Comparison of ENCODE assay signal across 1 cellular context in genomic region chr2:169393068-169393590, GRCh38.
TF ChIP-seq lines count a peak whose summit lies in the region.

No MANE protein-coding gene starts in this region.

TF ChIP-seq in GM23338, 12 proteins besides CTCF, POLR2A, EP300 and RAD21 (continued from another document):
- TF ChIP-seq, protein P1, sequence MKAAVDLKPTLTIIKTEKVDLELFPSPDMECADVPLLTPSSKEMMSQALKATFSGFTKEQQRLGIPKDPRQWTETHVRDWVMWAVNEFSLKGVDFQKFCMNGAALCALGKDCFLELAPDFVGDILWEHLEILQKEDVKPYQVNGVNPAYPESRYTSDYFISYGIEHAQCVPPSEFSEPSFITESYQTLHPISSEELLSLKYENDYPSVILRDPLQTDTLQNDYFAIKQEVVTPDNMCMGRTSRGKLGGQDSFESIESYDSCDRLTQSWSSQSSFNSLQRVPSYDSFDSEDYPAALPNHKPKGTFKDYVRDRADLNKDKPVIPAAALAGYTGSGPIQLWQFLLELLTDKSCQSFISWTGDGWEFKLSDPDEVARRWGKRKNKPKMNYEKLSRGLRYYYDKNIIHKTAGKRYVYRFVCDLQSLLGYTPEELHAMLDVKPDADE (IDR thresholded peaks at IDR 0.05): no peak
- TF ChIP-seq NANOG (IDR thresholded peaks at IDR 0.05; ENCODE audit: borderline replicate concordance): no peak
- TF ChIP-seq, protein P2, sequence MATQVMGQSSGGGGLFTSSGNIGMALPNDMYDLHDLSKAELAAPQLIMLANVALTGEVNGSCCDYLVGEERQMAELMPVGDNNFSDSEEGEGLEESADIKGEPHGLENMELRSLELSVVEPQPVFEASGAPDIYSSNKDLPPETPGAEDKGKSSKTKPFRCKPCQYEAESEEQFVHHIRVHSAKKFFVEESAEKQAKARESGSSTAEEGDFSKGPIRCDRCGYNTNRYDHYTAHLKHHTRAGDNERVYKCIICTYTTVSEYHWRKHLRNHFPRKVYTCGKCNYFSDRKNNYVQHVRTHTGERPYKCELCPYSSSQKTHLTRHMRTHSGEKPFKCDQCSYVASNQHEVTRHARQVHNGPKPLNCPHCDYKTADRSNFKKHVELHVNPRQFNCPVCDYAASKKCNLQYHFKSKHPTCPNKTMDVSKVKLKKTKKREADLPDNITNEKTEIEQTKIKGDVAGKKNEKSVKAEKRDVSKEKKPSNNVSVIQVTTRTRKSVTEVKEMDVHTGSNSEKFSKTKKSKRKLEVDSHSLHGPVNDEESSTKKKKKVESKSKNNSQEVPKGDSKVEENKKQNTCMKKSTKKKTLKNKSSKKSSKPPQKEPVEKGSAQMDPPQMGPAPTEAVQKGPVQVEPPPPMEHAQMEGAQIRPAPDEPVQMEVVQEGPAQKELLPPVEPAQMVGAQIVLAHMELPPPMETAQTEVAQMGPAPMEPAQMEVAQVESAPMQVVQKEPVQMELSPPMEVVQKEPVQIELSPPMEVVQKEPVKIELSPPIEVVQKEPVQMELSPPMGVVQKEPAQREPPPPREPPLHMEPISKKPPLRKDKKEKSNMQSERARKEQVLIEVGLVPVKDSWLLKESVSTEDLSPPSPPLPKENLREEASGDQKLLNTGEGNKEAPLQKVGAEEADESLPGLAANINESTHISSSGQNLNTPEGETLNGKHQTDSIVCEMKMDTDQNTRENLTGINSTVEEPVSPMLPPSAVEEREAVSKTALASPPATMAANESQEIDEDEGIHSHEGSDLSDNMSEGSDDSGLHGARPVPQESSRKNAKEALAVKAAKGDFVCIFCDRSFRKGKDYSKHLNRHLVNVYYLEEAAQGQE (IDR thresholded peaks at IDR 0.05; ENCODE audit: unreplicated experiment): no peak
